In genomic region chr1:1118011-1118892, GRCh38 we compare ENCODE assay signal across 19 cellular contexts. TPM values are rescaled to one million over a fixed set of nuclear protein-coding genes. Genes with fewer than 3 reads are reported as not detected.
A peak's percentile ranks its signal among the peaks of the same experiment; 100 is the strongest.
DNase-seq lines count a peak whose midpoint lies in the region; ATAC-seq and TF ChIP-seq lines count a peak whose summit lies in the region.
"Had no signal": no experiment of that assay in that cellular context is flagged by ENCODE, and none has a peak within 500 bp of the region (broad histone marks: within the 10 kb centered on the region; RNA-seq: fewer than 3 reads in every experiment).

No MANE protein-coding gene starts in this region.

- peaks cover 1 to 14% (median 12%) of the 10 kb centered on the region in 11 experiments; a peak in 21 of 22 replicates for H3K36me3 ChIP-seq in BLaER1 treated with 17β-estradiol and CSF1 and Interleukin-3, amounts not matched to agents 10 nM and 100 nM
- peaks cover 0 to 3% (median 1%) of the 10 kb centered on the region in 4 donors for H3K36me3 ChIP-seq in esophagus muscularis mucosa
- no peaks in the 10 kb centered on the region for H3K36me3 ChIP-seq in osteoblast (ENCODE audit: insufficient read depth, low read length)
- H3K36me3 ChIP-seq in MM.1S (replicated peaks; ENCODE audit: insufficient read depth, low read length), result 0 out of 2 replicates have a peak, but pooled peaks cover under 1% of the 10 kb centered on the region

- H3K79me2 ChIP-seq in osteoblast (ENCODE audit: insufficient read depth, low read length), result peaks cover 7% of the 10 kb centered on the region
- peaks cover 9% of the 10 kb centered on the region; the same call in 1 of the 2 replicates for H3K79me2 ChIP-seq in MM.1S (ENCODE audit: low read length)

- no peak for ATAC-seq in HG03354 (IDR thresholded peaks at IDR 0.05; ENCODE audit: poor library complexity, severe bottlenecking, unreplicated experiment)
- ATAC-seq: K562 had no signal

- H2AFZ ChIP-seq in osteoblast (ENCODE audit: low read length), result no peak overlapping the region
- no peak overlapping the region for H2AFZ ChIP-seq in MM.1S (ENCODE audit: low read length)

- H3F3A ChIP-seq in MM.1S (ENCODE audit: insufficient read depth, low read length), result no peaks in the 10 kb centered on the region

- H3K4me3 Mint-ChIP-seq in T-helper 2 cell treated with Interferon-gamma antibody and Interleukin-4, amounts not matched to agents 5 μg/mL and 100 μg/mL, for 36 hours, result no peak overlapping the region

- peaks cover 6% of the 10 kb centered on the region for H3K36me3 Mint-ChIP-seq in T-helper 2 cell treated with Interferon-gamma antibody and Interleukin-4, amounts not matched to agents 5 μg/mL and 100 μg/mL, for 36 hours (ENCODE audit: low read depth)

- peaks cover 31 to 52% (median 39%) of the 10 kb centered on the region in 11 experiments for H3K27me3 ChIP-seq in BLaER1 treated with 17β-estradiol and CSF1 and Interleukin-3, amounts not matched to agents 10 nM and 100 nM
- H3K27me3 ChIP-seq in esophagus muscularis mucosa (peaks cover 0 to 57% (median 3%) of the 10 kb centered on the region in 4 donors), osteoblast (ENCODE audit: insufficient read depth, low read length) (peaks cover 8% of the 10 kb centered on the region), MM.1S (replicated peaks; ENCODE audit: insufficient read depth, low read length) (peaks cover 52% of the 10 kb centered on the region)

- TF ChIP-seq CTCF in esophagus muscularis mucosa (IDR thresholded peaks at IDR 0.05) (no peak), osteoblast (IDR thresholded peaks at IDR 0.05; ENCODE audit: extremely low read depth, low read depth, low read length) (no peak), MM.1S (IDR thresholded peaks at IDR 0.05; ENCODE audit: low read length) (no peak)

- peaks cover 3% of the 10 kb centered on the region for H3K9me3 Mint-ChIP-seq in T-helper 2 cell treated with Interferon-gamma antibody and Interleukin-4, amounts not matched to agents 5 μg/mL and 100 μg/mL, for 36 hours

- H3K4me2 ChIP-seq in BLaER1 treated with 17β-estradiol and CSF1 and Interleukin-3, amounts not matched to agents 10 nM and 100 nM, result peak overlapping the region in 10 of 11 experiments; percentile 48 to 83 (median 62); a peak in 16 of 22 replicates
- H3K4me2 ChIP-seq in osteoblast (ENCODE audit: insufficient read depth, low read length), result no peak overlapping the region
- H3K4me2 ChIP-seq in MM.1S (ENCODE audit: low read depth, low read length), result no peak overlapping the region

- no peak for TF ChIP-seq POLR2A in esophagus muscularis mucosa (IDR thresholded peaks at IDR 0.05; ENCODE audit: low read depth)

- intact Hi-C loops in esophagus muscularis mucosa (cut with DNase I), result loop anchor here (10.0 kb wide), 1 partner anchor 257 kb away; the partner anchor contains the start of gene AURKAIP1

- DNase-seq in NAMALWA (ENCODE audit: low spot score) (peak; percentile 7), esophagus muscularis mucosa (ENCODE audit: extremely low spot score) (peak; percentile 89), osteoblast (ENCODE audit: insufficient read length, low spot score, missing footprints) (peak; percentile 79), MM.1S (no peak), H4 (ENCODE audit: low spot score) (no peak)
- DNase-seq in T-helper 2 cell treated with Interferon-gamma antibody and Interleukin-4, amounts not matched to agents 5 μg/mL and 100 μg/mL, for 36 hours (ENCODE audit: low spot score), result no peak
- DNase-seq: Calu3; NCI-H2081 treated with DMSO at 0.1 percent for 48 hours; occipital lobe; stimulated activated CD4-positive, alpha-beta T cell treated with anti-CD3 and anti-CD28 coated beads, Interleukin-4, amount 100 ng/mL, for 1 hour; T-helper 1 cell had no signal

- H3K27ac ChIP-seq in BLaER1 treated with 17β-estradiol and CSF1 and Interleukin-3, amounts not matched to agents 10 nM and 100 nM, result no peak overlapping the region
- H3K27ac ChIP-seq in esophagus muscularis mucosa (replicated peaks in 1 of 4), result no peak overlapping the region
- no peak overlapping the region for H3K27ac ChIP-seq in osteoblast (ENCODE audit: low read depth, low read length)
- H3K27ac ChIP-seq in MM.1S (ENCODE audit: low read length), result no peak overlapping the region

- peaks cover 6% of the 10 kb centered on the region for H3K4me1 Mint-ChIP-seq in T-helper 2 cell treated with Interferon-gamma antibody and Interleukin-4, amounts not matched to agents 5 μg/mL and 100 μg/mL, for 36 hours (ENCODE audit: low read depth)

- no peaks in the 10 kb centered on the region for H3K9me2 ChIP-seq in MM.1S (replicated peaks; ENCODE audit: insufficient read depth, low read length)

- peaks cover 8% of the 10 kb centered on the region for H3K27me3 Mint-ChIP-seq in T-helper 2 cell treated with Interferon-gamma antibody and Interleukin-4, amounts not matched to agents 5 μg/mL and 100 μg/mL, for 36 hours (ENCODE audit: low read depth)

- H4K20me1 ChIP-seq in BLaER1 treated with 17β-estradiol and CSF1 and Interleukin-3, amounts not matched to agents 10 nM and 100 nM, result peaks cover 0 to 31% (median 0%) of the 10 kb centered on the region in 11 experiments; a peak in 7 of 22 replicates
- H4K20me1 ChIP-seq in osteoblast (ENCODE audit: insufficient read depth, low read length), result peaks cover 3% of the 10 kb centered on the region
- no peaks in the 10 kb centered on the region for H4K20me1 ChIP-seq in MM.1S (ENCODE audit: insufficient read depth, low read length)

- H3K27ac Mint-ChIP-seq in T-helper 2 cell treated with Interferon-gamma antibody and Interleukin-4, amounts not matched to agents 5 μg/mL and 100 μg/mL, for 36 hours, result no peak overlapping the region

- no peak for TF ChIP-seq EP300 in esophagus muscularis mucosa (IDR thresholded peaks at IDR 0.05)

- H3K9ac ChIP-seq in BLaER1 treated with 17β-estradiol and CSF1 and Interleukin-3, amounts not matched to agents 10 nM and 100 nM, result no peak overlapping the region
- no peak overlapping the region for H3K9ac ChIP-seq in MM.1S (ENCODE audit: low read length)

- H3K4me1 ChIP-seq in BLaER1 treated with 17β-estradiol and CSF1 and Interleukin-3, amounts not matched to agents 10 nM and 100 nM, result peaks cover 9 to 75% (median 69%) of the 10 kb centered on the region in 10 experiments; a peak in 19 of 20 replicates
- H3K4me1 ChIP-seq in esophagus muscularis mucosa (peaks cover 18 to 39% (median 33%) of the 10 kb centered on the region in 4 donors), osteoblast (ENCODE audit: insufficient read depth, low read length) (no peaks in the 10 kb centered on the region), MM.1S (ENCODE audit: low read length) (no peaks in the 10 kb centered on the region)

- no peak overlapping the region for H3K4me3 ChIP-seq in BLaER1 treated with 17β-estradiol and CSF1 and Interleukin-3, amounts not matched to agents 10 nM and 100 nM
- H3K4me3 ChIP-seq in esophagus muscularis mucosa (no peak overlapping the region), osteoblast (ENCODE audit: insufficient read depth, low read length) (no peak overlapping the region), MM.1S (ENCODE audit: low read length) (no peak overlapping the region)
- H3K4me3 ChIP-seq: K562 had no signal

- 85% methylated on average over 24 of the region's 33 CpGs for WGBS in esophagus muscularis mucosa

- H3K9me3 ChIP-seq in BLaER1 treated with 17β-estradiol and CSF1 and Interleukin-3, amounts not matched to agents 10 nM and 100 nM (replicated peaks in 1 of 11), result peaks cover 10 to 17% (median 14%) of the 10 kb centered on the region in 11 experiments
- H3K9me3 ChIP-seq in esophagus muscularis mucosa (peaks cover 0 to 4% (median 0%) of the 10 kb centered on the region in 4 donors), osteoblast (ENCODE audit: low read depth, low read length) (no peaks in the 10 kb centered on the region), MM.1S (replicated peaks; ENCODE audit: insufficient read depth, low read length) (no peaks in the 10 kb centered on the region)

RNA-seq across cellular contexts. Expression of gene C1orf159, which starts 2.4 kb away (rescaled TPM):
- total RNA-seq in esophagus muscularis mucosa (10 to 100 TPM in 1 of 4 donors, 1 to 10 TPM in 3; 4.2 to 11.9 (median 8.5) TPM), osteoblast (5.4 and 8.5 TPM in 2 replicates)
- total RNA-seq in H4 (2014; rRNA removed; shearing (Covaris generic)), result 11.8 and 16.4 TPM in 2 replicates

RNA-seq across cellular contexts. Expression of gene RNF223, which starts 44.1 kb away (rescaled TPM):
- total RNA-seq in esophagus muscularis mucosa (not detected), osteoblast (not detected in 2 replicates)
- not detected in 2 replicates for total RNA-seq in H4 (2014; rRNA removed; shearing (Covaris generic))
- total RNA-seq: cerebellum, H1, mononuclear cell, occipital lobe, skeletal muscle tissue, subcutaneous adipose tissue had no signal

RNA-seq across cellular contexts. Expression of gene TTLL10, which starts 55.4 kb away (rescaled TPM):
- total RNA-seq in esophagus muscularis mucosa, result under 1 TPM in 1 of 4 donors, not detected in 3; 0.17 TPM
- total RNA-seq in osteoblast, result not detected in 2 replicates
- not detected in 2 replicates for total RNA-seq in H4 (2014; rRNA removed; shearing (Covaris generic))
- total RNA-seq: K562, occipital lobe, skeletal muscle tissue had no signal

Comparison
In these comparisons a context has a peak if more than half of its experiments do, and no peak if none do; other contexts are left out.
1. H3K4me2 ChIP-seq: peak in BLaER1 treated with 17β-estradiol and CSF1 and Interleukin-3, amounts not matched to agents 10 nM and 100 nM (10 of 11); none in osteoblast (single experiment) and MM.1S (single experiment).
2. DNase-seq: peak in NAMALWA (single experiment), esophagus muscularis mucosa (single experiment) and osteoblast (single experiment); none in MM.1S (single experiment), H4 (single experiment) and T-helper 2 cell treated with Interferon-gamma antibody and Interleukin-4, amounts not matched to agents 5 μg/mL and 100 μg/mL, for 36 hours (single experiment).